ENCODE assay signal across 1 cellular context in the genomic region with DNA sequence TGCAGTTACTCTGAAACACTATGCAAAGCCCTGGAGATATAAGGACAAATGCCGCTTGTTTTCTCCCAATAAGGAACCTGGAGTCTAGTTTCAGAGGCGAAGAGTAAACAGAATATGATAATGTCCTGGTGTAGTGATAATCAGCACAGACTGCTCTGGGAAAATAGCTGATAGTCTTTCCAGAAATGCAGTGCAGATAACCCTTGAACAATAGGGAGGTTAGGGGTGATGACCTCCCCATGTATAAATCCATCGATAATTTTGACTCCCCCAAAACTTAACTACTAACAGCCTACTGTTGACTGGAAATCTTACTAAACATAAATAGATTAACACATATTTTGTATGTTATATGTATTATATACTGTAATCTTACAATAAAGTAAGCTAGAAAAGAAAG.
TF ChIP-seq lines count a peak whose summit lies in the region.

No MANE protein-coding gene starts in this region.

TF ChIP-seq in HepG2, 621 proteins besides CTCF, POLR2A, EP300 and RAD21 (continued from another document):
- no peak for TF ChIP-seq KLF6 (CRISPR knock-in tag; IDR thresholded peaks at IDR 0.05)
- TF ChIP-seq ZNF550 (CRISPR knock-in tag; IDR thresholded peaks at IDR 0.05; ENCODE audit: borderline replicate concordance): no peak
- TF ChIP-seq ZNF574 (CRISPR knock-in tag; IDR thresholded peaks at IDR 0.05): no peak
- TF ChIP-seq, protein P1, sequence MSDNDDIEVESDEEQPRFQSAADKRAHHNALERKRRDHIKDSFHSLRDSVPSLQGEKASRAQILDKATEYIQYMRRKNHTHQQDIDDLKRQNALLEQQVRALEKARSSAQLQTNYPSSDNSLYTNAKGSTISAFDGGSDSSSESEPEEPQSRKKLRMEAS (IDR thresholded peaks at IDR 0.05): no peak
- no peak for TF ChIP-seq JUND (CRISPR knock-in tag; IDR thresholded peaks at IDR 0.05)
- TF ChIP-seq ZMAT3 (CRISPR knock-in tag; conservative IDR thresholded peaks at IDR 0.05): no peak
- TF ChIP-seq SSRP1 (CRISPR knock-in tag; IDR thresholded peaks at IDR 0.05): no peak
- no peak for TF ChIP-seq JDP2 (CRISPR knock-in tag; IDR thresholded peaks at IDR 0.05; ENCODE audit: borderline replicate concordance)
- no peak for TF ChIP-seq NCOR1 (IDR thresholded peaks at IDR 0.05; ENCODE audit: borderline replicate concordance, low read length)
- TF ChIP-seq ZNF589 (CRISPR knock-in tag; conservative IDR thresholded peaks at IDR 0.05): no peak
